ENCODE assay signal across 11 cellular contexts in the genomic region with DNA sequence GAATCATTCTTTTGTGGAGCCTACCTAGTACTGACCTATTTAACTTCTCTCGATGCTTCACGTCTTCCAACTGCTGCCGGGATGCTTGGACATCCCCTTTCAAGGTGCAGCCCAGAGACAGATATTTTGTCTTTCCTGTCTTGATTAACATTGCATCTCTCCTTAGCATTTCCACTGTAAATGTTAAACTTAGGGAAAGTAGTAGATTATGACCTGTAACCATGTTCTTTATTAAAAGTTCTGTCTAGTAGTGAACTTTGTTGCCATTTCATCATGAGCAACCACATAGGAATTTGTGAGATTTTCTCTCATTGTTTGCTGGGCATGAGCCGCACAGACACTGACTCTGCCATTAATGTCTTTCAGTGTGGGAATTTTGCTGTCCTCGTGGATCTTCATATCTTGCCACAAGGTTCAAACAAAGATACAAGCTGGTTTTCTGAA.
DNase-seq lines count a peak whose midpoint lies in the region; ATAC-seq, FAIRE-seq and TF ChIP-seq lines count a peak whose summit lies in the region.
"Had no signal": no experiment of that assay in that cellular context is flagged by ENCODE, and none has a peak within 500 bp of the region (broad histone marks: within the 10 kb centered on the region; RNA-seq: fewer than 3 reads in every experiment).

No MANE protein-coding gene starts in this region.

- no peaks in the 10 kb centered on the region for H3K27me3 Mint-ChIP-seq in astrocyte (ENCODE audit: low read depth, unreplicated experiment)
- H3K27me3 Mint-ChIP-seq: activated naive CD8-positive, alpha-beta T cell treated with anti-CD3 and anti-CD28 coated beads, Interleukin-2, amount 10 ng/mL, durations not matched to agents 7 days and 5 days had no signal

- H3K27ac Mint-ChIP-seq in astrocyte (ENCODE audit: unreplicated experiment) = peak overlapping the region; percentile 91
- H3K27ac Mint-ChIP-seq: activated naive CD8-positive, alpha-beta T cell treated with anti-CD3 and anti-CD28 coated beads, Interleukin-2, amount 10 ng/mL, durations not matched to agents 7 days and 5 days had no signal

- H3K36me3 Mint-ChIP-seq in astrocyte (ENCODE audit: low read depth, unreplicated experiment) = no peaks in the 10 kb centered on the region

- no peaks in the 10 kb centered on the region for H3K27me3 ChIP-seq in astrocyte (ENCODE audit: insufficient read depth, low read length)
- no peaks in the 10 kb centered on the region for H3K27me3 ChIP-seq in foreskin keratinocyte
- H3K27me3 ChIP-seq in subcutaneous abdominal adipose tissue (ENCODE audit: control insufficient read depth in 5 of 5, insufficient read depth in 4 of 5, low read length in 5 of 5) = no peaks in the 10 kb centered on the region

- H3K9ac ChIP-seq in astrocyte (ENCODE audit: low read length) (peak overlapping the region; percentile 6), subcutaneous abdominal adipose tissue (ENCODE audit: low read length in 5 of 5) (no peak overlapping the region)

- peak overlapping the region; percentile 10 for H3K4me3 Mint-ChIP-seq in astrocyte (ENCODE audit: unreplicated experiment)
- H3K4me3 Mint-ChIP-seq: activated naive CD8-positive, alpha-beta T cell treated with anti-CD3 and anti-CD28 coated beads, Interleukin-2, amount 10 ng/mL, durations not matched to agents 7 days and 5 days had no signal

- H3K36me3 ChIP-seq in astrocyte (ENCODE audit: insufficient read depth, low read length) (no peaks in the 10 kb centered on the region), subcutaneous abdominal adipose tissue (ENCODE audit: control insufficient read depth in 5 of 5, insufficient read depth in 5 of 5, low read length in 5 of 5) (no peaks in the 10 kb centered on the region)

- DNase-seq in HCEC 1CT = peak; percentile 57
- peak; percentile 70 for DNase-seq in astrocyte (ENCODE audit: low read depth)
- DNase-seq in foreskin keratinocyte = peak in 1 of 2 donors; percentile 70
- no peak for DNase-seq in T-helper 2 cell
- DNase-seq in NCI-H2107 treated with DMSO at 0.1 percent for 48 hours (lab: John Stamatoyannopoulos, UW; ENCODE audit: unreplicated experiment) = no peak
- DNase-seq in NCI-H2227 treated with DMSO at 0.1 percent for 48 hours (lab: John Stamatoyannopoulos, UW) = no peak
- DNase-seq: activated CD8-positive, alpha-beta memory T cell treated with anti-CD3 and anti-CD28 coated beads for 24 hours; activated naive CD8-positive, alpha-beta T cell treated with anti-CD3 and anti-CD28 coated beads, Interleukin-2, amount 10 ng/mL, durations not matched to agents 7 days and 5 days had no signal

- no peak overlapping the region for H2AFZ ChIP-seq in astrocyte (ENCODE audit: low read depth, low read length)

- peak; percentile 82 for FAIRE-seq in astrocyte (lab: Jason Lieb, UNC)
- FAIRE-seq: GM12891 had no signal

- no peaks in the 10 kb centered on the region for H3K79me2 ChIP-seq in astrocyte (ENCODE audit: insufficient read depth, low read length)

- H3K4me2 ChIP-seq in astrocyte (ENCODE audit: low read length) = peak overlapping the region; percentile 29

- H3K9me3 ChIP-seq in astrocyte (ENCODE audit: insufficient read depth, low read depth, low read length) (no peaks in the 10 kb centered on the region), subcutaneous abdominal adipose tissue (ENCODE audit: control insufficient read depth in 5 of 5, low read length in 5 of 5) (no peaks in the 10 kb centered on the region)

- no peaks in the 10 kb centered on the region for H3K9me3 Mint-ChIP-seq in astrocyte (ENCODE audit: unreplicated experiment)
- H3K9me3 Mint-ChIP-seq: activated naive CD8-positive, alpha-beta T cell treated with anti-CD3 and anti-CD28 coated beads, Interleukin-2, amount 10 ng/mL, durations not matched to agents 7 days and 5 days had no signal

- ATAC-seq in foreskin keratinocyte (no peak), HG03469 (IDR thresholded peaks at IDR 0.05; ENCODE audit: unreplicated experiment) (no peak)

- no peaks in the 10 kb centered on the region for H4K20me1 ChIP-seq in astrocyte (ENCODE audit: insufficient read depth, low read length)

- TF ChIP-seq CTCF in astrocyte (IDR thresholded peaks at IDR 0.05; ENCODE audit: insufficient read depth, low read depth, low read length) = no peak
- TF ChIP-seq CTCF in foreskin keratinocyte (conservative IDR thresholded peaks at IDR 0.05) = no peak

- no peak overlapping the region for H3K4me3 ChIP-seq in astrocyte (ENCODE audit: insufficient read depth, low read depth, low read length)
- no peak overlapping the region for H3K4me3 ChIP-seq in subcutaneous abdominal adipose tissue (ENCODE audit: low read depth in 1 of 5, low read length in 5 of 5)

- H3K4me1 ChIP-seq in astrocyte (ENCODE audit: insufficient read depth, low read length) = peaks cover 38% of the 10 kb centered on the region
- H3K4me1 ChIP-seq in foreskin keratinocyte = peaks cover 50% of the 10 kb centered on the region
- H3K4me1 ChIP-seq in subcutaneous abdominal adipose tissue (ENCODE audit: control insufficient read depth in 5 of 5, insufficient read depth in 5 of 5, low read length in 5 of 5) = peaks cover 2 to 23% (median 12%) of the 10 kb centered on the region in 5 donors

- H3K4me1 Mint-ChIP-seq in astrocyte (ENCODE audit: low read depth, unreplicated experiment) = peaks cover 67% of the 10 kb centered on the region

- peak overlapping the region; percentile 53 for H3K27ac ChIP-seq in astrocyte (ENCODE audit: low read depth, low read length)
- peak overlapping the region; percentile 75 for H3K27ac ChIP-seq in foreskin keratinocyte
- peak overlapping the region; percentile 2 for H3K27ac ChIP-seq in subcutaneous abdominal adipose tissue (ENCODE audit: low read depth, low read length)

Comparison
In these comparisons a context has a peak if more than half of its experiments do, and no peak if none do; other contexts are left out.
1. DNase-seq: peak in HCEC 1CT (single experiment) and astrocyte (single experiment); none in T-helper 2 cell (0 of 5), NCI-H2107 treated with DMSO at 0.1 percent for 48 hours (single experiment) and NCI-H2227 treated with DMSO at 0.1 percent for 48 hours (single experiment).
2. H3K27ac ChIP-seq: peak in every context shown above with its lines; median percentile 75 in foreskin keratinocyte; 53 in astrocyte; 2 in subcutaneous abdominal adipose tissue.